ENCODE assay signal across 19 cellular contexts in the genomic region with DNA sequence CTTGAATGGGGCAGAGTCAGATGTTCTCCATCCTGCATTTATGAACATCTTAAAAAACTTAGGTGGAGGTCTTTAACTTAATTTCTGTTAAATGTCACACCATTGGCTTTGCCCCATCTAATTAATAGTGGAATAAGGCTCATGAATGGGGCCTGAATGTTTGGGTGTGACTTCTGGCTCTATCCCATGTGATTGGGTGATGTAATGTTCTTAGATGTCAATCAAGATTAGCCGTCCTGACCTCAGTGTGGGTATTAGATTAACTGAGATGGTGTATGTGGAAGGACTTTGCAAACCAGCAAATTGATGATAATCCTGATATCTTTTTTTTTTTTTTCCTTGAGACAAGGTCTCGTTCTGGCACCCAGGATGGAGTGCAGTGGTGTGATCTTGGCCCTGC.
"Had no signal": no experiment of that assay in that cellular context is flagged by ENCODE, and none has a peak within 500 bp of the region (broad histone marks: within the 10 kb centered on the region; RNA-seq: fewer than 3 reads in every experiment).

No MANE protein-coding gene starts in this region.

- H3K27ac ChIP-seq: gastroesophageal sphincter, heart right ventricle, lower lobe of right lung, neural progenitor cell, right lobe of liver, thoracic aorta, WERI-Rb-1 had no signal

- H3K4me2 ChIP-seq: neural progenitor cell had no signal

- FAIRE-seq: urothelium cell line had no signal

- H3K9me3 ChIP-seq: gastroesophageal sphincter, heart right ventricle, lower lobe of right lung, psoas muscle, right lobe of liver, stomach, thoracic aorta had no signal

- H3K9ac ChIP-seq: neural progenitor cell had no signal

- DNase-seq: activated CD4-positive, alpha-beta T cell treated with anti-CD3 and anti-CD28 coated beads, Interleukin-2, amount 50 U/mL, for 48 hours; activated T-cell treated with anti-CD3 and anti-CD28 coated beads, Interleukin-2, amount 50 U/mL, for 1 hour; amniotic stem cell; central memory CD4-positive, alpha-beta T cell; cortex of kidney; effector CD4-positive, alpha-beta T cell; heart right ventricle; left colon; lower lobe of right lung; naive B cell; psoas muscle; right lobe of liver; stimulated activated CD4-positive, alpha-beta T cell treated with anti-CD3 and anti-CD28 coated beads, Interleukin-1b, Interleukin-23, amount 100 ng/mL, for 48 hours; stomach; WERI-Rb-1 had no signal

- H3K36me3 ChIP-seq: gastroesophageal sphincter, lower lobe of right lung, neural progenitor cell, right lobe of liver, stomach, thoracic aorta, WERI-Rb-1 had no signal

- H3K4me1 ChIP-seq: right lobe of liver had no signal

- H2AFZ ChIP-seq: neural progenitor cell had no signal

- H3K27me3 ChIP-seq: gastroesophageal sphincter, heart right ventricle, neural progenitor cell, right lobe of liver, stomach had no signal

- H3K4me3 ChIP-seq: gastroesophageal sphincter, heart right ventricle, lower lobe of right lung, neural progenitor cell, psoas muscle, right lobe of liver, stomach, thoracic aorta had no signal
